Comparison of ENCODE assay signal across 8 cellular contexts in the genomic region with DNA sequence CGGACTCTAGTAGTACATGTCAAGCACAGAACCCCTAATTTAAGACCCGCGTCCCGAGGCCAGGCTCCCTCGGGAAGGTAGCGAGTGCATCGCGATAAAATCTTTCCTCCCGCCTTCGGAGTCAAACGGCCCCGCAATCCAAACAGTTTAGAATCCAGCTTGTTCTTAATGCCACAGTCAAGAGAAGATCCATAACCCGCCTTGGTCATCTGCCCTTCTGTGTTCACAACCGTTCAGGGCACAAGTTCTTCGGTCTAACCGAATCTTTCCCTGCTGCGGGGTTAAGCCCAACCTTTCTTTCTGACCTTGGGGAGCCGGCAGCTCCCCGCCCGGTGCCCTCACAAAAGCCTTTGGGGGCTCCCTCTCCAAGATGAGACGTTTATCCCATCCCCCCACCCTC. TPM values are rescaled to one million over a fixed set of nuclear protein-coding genes. Genes with fewer than 3 reads are reported as not detected.
DNase-seq lines count a peak whose midpoint lies in the region; ATAC-seq lines count a peak whose summit lies in the region.

No MANE protein-coding gene starts in this region.

- DNase-seq in activated naive CD4-positive, alpha-beta T cell treated with Interleukin-2 at 50 U/mL for 16 hours, result peak; percentile 6
- DNase-seq in activated naive CD4-positive, alpha-beta T cell treated with anti-CD3 and anti-CD28 coated beads, Interleukin-2, amount 50 U/mL, for 16 hours, result no peak
- DNase-seq in SJSA1 (ENCODE audit: low read depth in 1 of 2, low spot score in 2 of 2) (peak; percentile 50 to 59), GF-D8 (lab: John Stamatoyannopoulos, UW) (no peak), DMS153 treated with DMSO at 0.1 percent for 48 hours (lab: John Stamatoyannopoulos, UW; ENCODE audit: unreplicated experiment) (no peak)
- DNase-seq in naive thymus-derived CD4-positive, alpha-beta T cell, result peak in 1 of 9 donors; percentile 5

- H3K27me3 ChIP-seq in SJSA1 (replicated peaks) (no peaks in the 10 kb centered on the region), endocrine pancreas (ENCODE audit: control insufficient read depth, insufficient read depth, low read length) (no peaks in the 10 kb centered on the region)
- no peaks in the 10 kb centered on the region for H3K27me3 ChIP-seq in naive thymus-derived CD4-positive, alpha-beta T cell (ENCODE audit: control insufficient read depth in 2 of 2, insufficient read depth in 2 of 2, low read length in 2 of 2)

- intact Hi-C loops in naive thymus-derived CD4-positive, alpha-beta T cell (cut with micrococcal nuclease), result loop anchor here (5.0 to 10.0 kb wide), 4 partner anchors 504 to 1516 kb away; a partner anchor contains a TSS

- peak overlapping the region; percentile 90 to 98 (median 95) for H3K4me3 Mint-ChIP-seq in naive thymus-derived CD4-positive, alpha-beta T cell

- CTCF ChIA-PET in naive thymus-derived CD4-positive, alpha-beta T cell (lab: Charles Lee), result interaction anchor here (1.0 to 1.8 kb wide), 5 partner anchors 24 to 504 kb away, joined by 4 to 9 read pairs (median 5); a partner anchor contains a TSS

- POLR2A ChIA-PET in naive thymus-derived CD4-positive, alpha-beta T cell (lab: Charles Lee), result interaction anchor here (1.2 to 4.0 kb wide), 5 partner anchors 10 to 504 kb away, joined by 5 to 30 read pairs (median 5); a partner anchor contains a TSS

- H3K9me3 ChIP-seq in SJSA1 (replicated peaks) (no peaks in the 10 kb centered on the region), endocrine pancreas (ENCODE audit: control insufficient read depth, low read length) (no peaks in the 10 kb centered on the region)
- no peaks in the 10 kb centered on the region for H3K9me3 ChIP-seq in naive thymus-derived CD4-positive, alpha-beta T cell (ENCODE audit: control insufficient read depth in 2 of 3, low read length in 3 of 3)

- peaks cover 46% of the 10 kb centered on the region for H3K36me3 ChIP-seq in SJSA1
- H3K36me3 ChIP-seq in endocrine pancreas (ENCODE audit: control insufficient read depth, insufficient read depth, low read length), result no peaks in the 10 kb centered on the region
- peaks cover 0 to 26% (median 0%) of the 10 kb centered on the region in 3 experiments for H3K36me3 ChIP-seq in naive thymus-derived CD4-positive, alpha-beta T cell (ENCODE audit: control insufficient read depth in 2 of 3, insufficient read depth in 3 of 3, low read length in 3 of 3)

- H3K27ac Mint-ChIP-seq in naive thymus-derived CD4-positive, alpha-beta T cell, result peak overlapping the region; percentile 89 to 98 (median 96)

- H3K9ac ChIP-seq in endocrine pancreas (ENCODE audit: control insufficient read depth, insufficient read depth, low read length), result peak overlapping the region; percentile 62

- H3K4me1 ChIP-seq in SJSA1 (replicated peaks) (peaks cover 50% of the 10 kb centered on the region), endocrine pancreas (ENCODE audit: control insufficient read depth, insufficient read depth, low read length) (peaks cover 30% of the 10 kb centered on the region)
- H3K4me1 ChIP-seq in naive thymus-derived CD4-positive, alpha-beta T cell (ENCODE audit: control insufficient read depth in 2 of 2, insufficient read depth in 2 of 2, low read length in 2 of 2), result peaks cover 24 to 32% of the 10 kb centered on the region in 2 donors

- H3K4me3 ChIP-seq in SJSA1 (peak overlapping the region; percentile 81), endocrine pancreas (ENCODE audit: control insufficient read depth, insufficient read depth, low read length) (peak overlapping the region; percentile 69)
- H3K4me3 ChIP-seq in naive thymus-derived CD4-positive, alpha-beta T cell (ENCODE audit: low read length), result peak overlapping the region; percentile 87

- H3K27ac ChIP-seq in SJSA1, result peak overlapping the region; percentile 55
- H3K27ac ChIP-seq in naive thymus-derived CD4-positive, alpha-beta T cell (ENCODE audit: low read depth, low read length), result peak overlapping the region; percentile 86

- no peak for ATAC-seq in naive thymus-derived CD4-positive, alpha-beta T cell
- no peak for ATAC-seq in HG03342 (IDR thresholded peaks at IDR 0.05; ENCODE audit: unreplicated experiment)

- H3K36me3 Mint-ChIP-seq in naive thymus-derived CD4-positive, alpha-beta T cell, result peaks cover 6 to 28% (median 15%) of the 10 kb centered on the region in 5 donors

- H3K4me1 Mint-ChIP-seq in naive thymus-derived CD4-positive, alpha-beta T cell, result peaks cover 47 to 81% (median 70%) of the 10 kb centered on the region in 7 donors

- H3K27me3 Mint-ChIP-seq in naive thymus-derived CD4-positive, alpha-beta T cell, result no peaks in the 10 kb centered on the region

- H3K9me3 Mint-ChIP-seq in naive thymus-derived CD4-positive, alpha-beta T cell, result no peaks in the 10 kb centered on the region

RNA-seq across cellular contexts. Expression of a gene that starts 30.3 kb away (rescaled TPM):
- total RNA-seq in SJSA1 (2014; rRNA removed; shearing (Covaris generic)), result 0.21 TPM in 1 of 2 replicates, not detected in the other
- total RNA-seq in naive thymus-derived CD4-positive, alpha-beta T cell, result not detected
- polyA plus RNA-seq in naive thymus-derived CD4-positive, alpha-beta T cell, result not detected

RNA-seq across cellular contexts. Expression of a gene that starts 38.5 kb away (rescaled TPM):
- 20.2 and 29.3 TPM in 2 replicates for total RNA-seq in SJSA1 (2014; rRNA removed; shearing (Covaris generic))
- total RNA-seq in naive thymus-derived CD4-positive, alpha-beta T cell, result 10 to 100 TPM; 35.0 to 92.7 (median 85.8) TPM
- 10 to 100 TPM; 25.2 to 45.5 TPM for polyA plus RNA-seq in naive thymus-derived CD4-positive, alpha-beta T cell

Comparison
In these comparisons a context has a peak if more than half of its experiments do, and no peak if none do; other contexts are left out.
1. DNase-seq: peak in activated naive CD4-positive, alpha-beta T cell treated with Interleukin-2 at 50 U/mL for 16 hours (single experiment) and SJSA1 (2 of 2); none in activated naive CD4-positive, alpha-beta T cell treated with anti-CD3 and anti-CD28 coated beads, Interleukin-2, amount 50 U/mL, for 16 hours (single experiment), GF-D8 (single experiment) and DMS153 treated with DMSO at 0.1 percent for 48 hours (single experiment).
2. Peak in every context shown above with its lines, with median percentiles within 50 percentile points of each other: H3K4me3 ChIP-seq.